13 cellular contexts compared by ENCODE assay signal in genomic region chr6:38739532-38739931, GRCh38. TPM values are rescaled to one million over a fixed set of nuclear protein-coding genes. Genes with fewer than 3 reads are reported as not detected.
DNase-seq lines count a peak whose midpoint lies in the region; ATAC-seq, FAIRE-seq and TF ChIP-seq lines count a peak whose summit lies in the region.
"Had no signal": no experiment of that assay in that cellular context is flagged by ENCODE, and none has a peak within 500 bp of the region (broad histone marks: within the 10 kb centered on the region; RNA-seq: fewer than 3 reads in every experiment).

No MANE protein-coding gene starts in this region.

- TF ChIP-seq EP300 in K562 (IDR thresholded peaks at IDR 0.05; ENCODE audit: low read length) (no peak), stomach (IDR thresholded peaks at IDR 0.05) (no peak)

- peak in 1 of 2 experiments; percentile 32; a peak in 1 of 4 replicates for TF ChIP-seq RAD21 in K562 (CRISPR knock-in tag; conservative IDR thresholded peaks at IDR 0.05 in 1 of 2, IDR thresholded peaks at IDR 0.05 in 1 of 2)

- H3K4me3 ChIP-seq in Caco-2 (ENCODE audit: low read depth, low read length): no peak overlapping the region
- H3K4me3 ChIP-seq in K562: no peak overlapping the region
- no peak overlapping the region for H3K4me3 ChIP-seq in stomach
- H3K4me3 ChIP-seq in H7 (ENCODE audit: insufficient read depth, low read depth, low read length): no peak overlapping the region
- H3K4me3 ChIP-seq: SJCRH30 had no signal

- no peak overlapping the region for H3K4me2 ChIP-seq in K562 (ENCODE audit: insufficient read depth, low read length)

- H4K20me1 ChIP-seq in K562 (replicated peaks; ENCODE audit: control insufficient read depth, insufficient read depth, low read length): no peaks in the 10 kb centered on the region

- no peaks in the 10 kb centered on the region for H3K9me1 ChIP-seq in K562 (ENCODE audit: control insufficient read depth, insufficient read depth, low read length)

- no peak for ATAC-seq in K562
- ATAC-seq: left ventricle myocardium superior had no signal

- BruUV-seq in Caco-2 (replicated peaks; lab: Mats Ljungman, UMichigan) (no TSS peak), K562 (replicated peaks; lab: Mats Ljungman, UMichigan) (no TSS peak)

- H3K27ac Mint-ChIP-seq in Caco-2 (ENCODE audit: unreplicated experiment) (no peak overlapping the region), HFFc6 (no peak overlapping the region), nephron progenitor cell (no peak overlapping the region)

- DNase-seq in Caco-2 (no peak), HFFc6 (no peak), K562 (ENCODE audit: extremely low read depth in 1 of 4, low spot score in 3 of 4) (no peak), nephron progenitor cell (no peak), stomach (no peak), DMS53 treated with DMSO at 0.1 percent for 48 hours (lab: John Stamatoyannopoulos, UW; ENCODE audit: unreplicated experiment) (no peak), H7 (no peak), Ammon's horn (ENCODE audit: low spot score) (no peak)
- DNase-seq: foreskin melanocyte, left ventricle myocardium superior, NCI-H187 treated with DMSO at 0.1 percent for 48 hours, SJCRH30 had no signal

- POLR2A ChIA-PET in Caco-2 (lab: Charles Lee): no interaction called here
- POLR2A ChIA-PET in K562 (lab: Yijun Ruan, JAX): interaction anchor here (0.6 to 1.3 kb wide), 4 partner anchors 12 to 1185 kb away, joined by 3 read pairs; no protein-coding TSS in a partner anchor

- in situ Hi-C loops in K562 (cut with MboI): no loop called here

- no peak for TF ChIP-seq POLR2A in K562 (conservative IDR thresholded peaks at IDR 0.05)
- no peak for TF ChIP-seq POLR2A in stomach (IDR thresholded peaks at IDR 0.05)

- H3K9me3 Mint-ChIP-seq in Caco-2 (ENCODE audit: unreplicated experiment): peaks cover 10% of the 10 kb centered on the region
- H3K9me3 Mint-ChIP-seq in HFFc6: no peaks in the 10 kb centered on the region
- H3K9me3 Mint-ChIP-seq in nephron progenitor cell: peaks cover 13% of the 10 kb centered on the region

- CTCF ChIA-PET in Caco-2 (lab: Charles Lee): no interaction called here
- CTCF ChIA-PET in K562 (lab: Yijun Ruan, JAX; ENCODE audit: low intra/inter-chr PET ratio): no interaction called here

- intact Hi-C loops in Caco-2 (cut with micrococcal nuclease; ENCODE audit: unreplicated experiment) (no loop called here), K562 (cut with micrococcal nuclease) (no loop called here), stomach (cut with DNase I; ENCODE audit: low total_unique reads) (no loop called here)

- no peaks in the 10 kb centered on the region for H3K79me2 ChIP-seq in K562 (ENCODE audit: control insufficient read depth, insufficient read depth, low read length)

- H3K27me3 Mint-ChIP-seq in Caco-2 (ENCODE audit: insufficient read depth, unreplicated experiment) (peaks cover 14% of the 10 kb centered on the region), HFFc6 (ENCODE audit: insufficient read depth) (peaks cover 7% of the 10 kb centered on the region; the same call in 1 of the 2 replicates), nephron progenitor cell (ENCODE audit: low read depth, poor library complexity) (peaks cover 17% of the 10 kb centered on the region)

- H3K36me3 Mint-ChIP-seq in Caco-2 (ENCODE audit: insufficient read depth, unreplicated experiment) (no peaks in the 10 kb centered on the region), HFFc6 (ENCODE audit: low read depth) (no peaks in the 10 kb centered on the region), nephron progenitor cell (ENCODE audit: low read depth) (no peaks in the 10 kb centered on the region)

- H3K9me3 ChIP-seq in Caco-2 (no peaks in the 10 kb centered on the region; the same call in 1 of the 2 replicates), K562 (replicated peaks; ENCODE audit: control insufficient read depth, insufficient read depth, low read depth, low read length) (no peaks in the 10 kb centered on the region), stomach (no peaks in the 10 kb centered on the region)

- no peak overlapping the region for H2AFZ ChIP-seq in K562 (ENCODE audit: low read depth, low read length)

- H3K9ac ChIP-seq in K562 (ENCODE audit: insufficient read depth in 1 of 2, low read depth in 2 of 2, low read length in 2 of 2): no peak overlapping the region

- no peaks in the 10 kb centered on the region for H3K36me3 ChIP-seq in Caco-2 (ENCODE audit: control insufficient read depth, insufficient read depth, low read length)
- H3K36me3 ChIP-seq in K562 (ENCODE audit: control insufficient read depth, insufficient read depth, low read length): peaks cover 8% of the 10 kb centered on the region; the same call in 1 of the 3 replicates
- H3K36me3 ChIP-seq in stomach: no peaks in the 10 kb centered on the region
- H3K36me3 ChIP-seq in H7 (replicated peaks; ENCODE audit: control insufficient read depth, insufficient read depth, low read length): no peaks in the 10 kb centered on the region
- H3K36me3 ChIP-seq: SJCRH30 had no signal

- H3K4me1 Mint-ChIP-seq in Caco-2 (ENCODE audit: low read depth, unreplicated experiment) (no peaks in the 10 kb centered on the region), HFFc6 (ENCODE audit: low read depth) (no peaks in the 10 kb centered on the region), nephron progenitor cell (no peaks in the 10 kb centered on the region)

- no peak overlapping the region for H3K4me3 Mint-ChIP-seq in Caco-2 (ENCODE audit: unreplicated experiment)
- H3K4me3 Mint-ChIP-seq in HFFc6: no peak overlapping the region
- no peak overlapping the region for H3K4me3 Mint-ChIP-seq in nephron progenitor cell

- H3K27ac ChIP-seq in K562 (ENCODE audit: extremely low read depth, low read depth, low read length): no peak overlapping the region
- H3K27ac ChIP-seq in stomach: no peak overlapping the region
- H3K27ac ChIP-seq: SJCRH30 had no signal

- no peak for FAIRE-seq in K562 (lab: Jason Lieb, UNC)

- H3K27me3 ChIP-seq in Caco-2 (replicated peaks; ENCODE audit: control insufficient read depth, insufficient read depth, low read length) (no peaks in the 10 kb centered on the region), K562 (ENCODE audit: control insufficient read depth in 2 of 2, insufficient read depth in 2 of 2, low read length in 2 of 2) (no peaks in the 10 kb centered on the region), stomach (no peaks in the 10 kb centered on the region), H7 (ENCODE audit: control insufficient read depth, insufficient read depth, low read length) (no peaks in the 10 kb centered on the region)

- TF ChIP-seq CTCF in Caco-2 (IDR thresholded peaks at IDR 0.05; ENCODE audit: insufficient read depth in 1 of 2, low read depth in 1 of 2, low read length in 1 of 2, severe bottlenecking in 1 of 2, unreplicated experiment in 1 of 2) (peak; percentile 22 to 36), HFFc6 (IDR thresholded peaks at IDR 0.05) (peak; percentile 72), K562 (IDR thresholded peaks at IDR 0.05 in 2 of 3, conservative IDR thresholded peaks at IDR 0.05 in 1 of 3; ENCODE audit: insufficient read depth in 2 of 3, low read depth in 1 of 3, low read length in 3 of 3) (peak in 2 of 3 experiments; percentile 27 to 28; a peak in 4 of 6 replicates), nephron progenitor cell (IDR thresholded peaks at IDR 0.05) (peak; percentile 35), stomach (IDR thresholded peaks at IDR 0.05) (peak in 2 of 7 experiments; percentile 18 to 36)

- H3K4me1 ChIP-seq in Caco-2 (no peaks in the 10 kb centered on the region), K562 (replicated peaks in 1 of 2; ENCODE audit: control insufficient read depth in 2 of 2, insufficient read depth in 2 of 2, low read length in 2 of 2) (no peaks in the 10 kb centered on the region), stomach (no peaks in the 10 kb centered on the region)
- H3K4me1 ChIP-seq: SJCRH30 had no signal

- 54% methylated on average over 5 of the region's 5 CpGs for WGBS in K562 (ENCODE audit: insufficient coverage, low coverage, missing lambda C conversion rate)
- 40 to 68% (median 44%) methylated on average over 5 of the region's 5 CpGs for WGBS in stomach, 5 donors

RNA-seq across cellular contexts. Expression of gene DNAH8, which starts 24.4 kb away (rescaled TPM):
- total RNA-seq in Caco-2 (2022) (not detected in 2 replicates), K562 (2014; rRNA removed) (1.3 and 1.4 TPM in 2 replicates), K562 (2014; rRNA removed; fragmentation: Illumina TruSeq; extraction: Trizol) (3.9 and 4.2 TPM in 2 replicates), K562 (2015; rRNA removed; fragmentation: Illumina TruSeq; extraction: Trizol) (2.7 and 3.0 TPM in 2 replicates), K562 (2021) (2.8 and 2.9 TPM in 2 replicates), stomach (under 1 TPM in 1 of 5 donors, not detected in 4; 0.18 TPM)
- not detected for total RNA-seq in HFFc6 (2021; fragmentation: NEBNext Ultra II Directional; extraction: Animal tissue kit (Norgen Biotek cat#: 25700))
- 34.0 and 46.0 TPM in 2 replicates for total RNA-seq in K562 (2011; cell fraction: chromatin; rRNA removed; ENCODE audit: low replicate concordance)
- 2.8 and 5.4 TPM in 2 replicates for total RNA-seq in K562 (2011; cell fraction: nucleolus; rRNA removed)
- total RNA-seq in K562 (2011; cell fraction: nucleoplasm; rRNA removed): 5.0 and 10.5 TPM in 2 replicates
- polyA plus RNA-seq in K562 (2011; rRNA removed) (4.2 and 6.8 TPM in 2 replicates), K562 (2014; fragmentation: Illumina TruSeq; extraction: Trizol) (1.9 and 2.2 TPM in 2 replicates), K562 (2014; fragmentation: Nextera tagmentation; extraction: Ambion mirVana) (1 to 10 TPM; 1.2 to 1.3 TPM), K562 (2014; rRNA removed) (2.5 and 4.0 TPM in 2 replicates), stomach (under 1 TPM in 1 of 3 donors, not detected in 2; under 0.01 TPM)
- 0.49 and 2.6 TPM in 2 replicates for polyA plus RNA-seq in K562 (2011; cell fraction: cytosol; rRNA removed)
- polyA plus RNA-seq in K562 (2011; cell fraction: nucleus; rRNA removed): 13.0 and 21.6 TPM in 2 replicates
- 2.2 and 3.1 TPM in 2 replicates for polyA plus RNA-seq in K562 (2012)
- 12.4 and 32.0 TPM in 2 replicates for polyA minus RNA-seq in K562 (2011; rRNA and poly(A)+ RNA removed)
- polyA minus RNA-seq in K562 (2011; cell fraction: cytosol; rRNA and poly(A)+ RNA removed): 1.4 and 2.3 TPM in 2 replicates
- 7.8 and 27.9 TPM in 2 replicates for polyA minus RNA-seq in K562 (2011; cell fraction: nucleus; rRNA and poly(A)+ RNA removed)
- 0.03 TPM in 1 of 2 replicates, not detected in the other for total RNA-seq in H7 (2014; rRNA removed; shearing (Covaris generic))
- total RNA-seq: G401, left ventricle myocardium superior had no signal

RNA-seq across cellular contexts. Expression of gene GLO1, which starts 36.6 kb away (rescaled TPM):
- 146 and 155 TPM in 2 replicates for total RNA-seq in Caco-2 (2022)
- total RNA-seq in HFFc6 (2021; fragmentation: NEBNext Ultra II Directional; extraction: Animal tissue kit (Norgen Biotek cat#: 25700)): 100 to 1,000 TPM in 3 of 6 experiments, 10 to 100 TPM in 3; 89.2 to 113 (median 99.2) TPM
- 16.7 and 46.2 TPM in 2 replicates for total RNA-seq in K562 (2011; cell fraction: chromatin; rRNA removed; ENCODE audit: low replicate concordance)
- 17.6 and 18.0 TPM in 2 replicates for total RNA-seq in K562 (2011; cell fraction: nucleolus; rRNA removed)
- 33.9 and 56.4 TPM in 2 replicates for total RNA-seq in K562 (2011; cell fraction: nucleoplasm; rRNA removed)
- total RNA-seq in K562 (2014; rRNA removed): 185 and 193 TPM in 2 replicates
- 268 and 311 TPM in 2 replicates for total RNA-seq in K562 (2014; rRNA removed; fragmentation: Illumina TruSeq; extraction: Trizol)
- 234 and 252 TPM in 2 replicates for total RNA-seq in K562 (2015; rRNA removed; fragmentation: Illumina TruSeq; extraction: Trizol)
- total RNA-seq in K562 (2021): 171 and 173 TPM in 2 replicates
- polyA plus RNA-seq in K562 (2011; rRNA removed): 253 and 331 TPM in 2 replicates
- polyA plus RNA-seq in K562 (2011; cell fraction: cytosol; rRNA removed): 80.9 and 156 TPM in 2 replicates
- polyA plus RNA-seq in K562 (2011; cell fraction: nucleus; rRNA removed): 32.5 and 59.8 TPM in 2 replicates
- polyA plus RNA-seq in K562 (2012): 153 and 176 TPM in 2 replicates
- 239 and 261 TPM in 2 replicates for polyA plus RNA-seq in K562 (2014; fragmentation: Illumina TruSeq; extraction: Trizol)
- 100 to 1,000 TPM; 155 to 203 TPM for polyA plus RNA-seq in K562 (2014; fragmentation: Nextera tagmentation; extraction: Ambion mirVana)
- 201 and 204 TPM in 2 replicates for polyA plus RNA-seq in K562 (2014; rRNA removed)
- polyA minus RNA-seq in K562 (2011; rRNA and poly(A)+ RNA removed): 172 and 181 TPM in 2 replicates
- polyA minus RNA-seq in K562 (2011; cell fraction: cytosol; rRNA and poly(A)+ RNA removed): 71.5 and 91.3 TPM in 2 replicates
- 11.7 and 30.0 TPM in 2 replicates for polyA minus RNA-seq in K562 (2011; cell fraction: nucleus; rRNA and poly(A)+ RNA removed)
- 100 to 1,000 TPM in 1 of 5 donors, 10 to 100 TPM in 3, 1 to 10 TPM in 1; 4.3 to 132 (median 40.8) TPM for total RNA-seq in stomach
- polyA plus RNA-seq in stomach: 10 to 100 TPM; 52.0 to 76.8 (median 72.2) TPM
- total RNA-seq in H7 (2014; rRNA removed; shearing (Covaris generic)): 240 and 259 TPM in 2 replicates
